ENCODE assay signal across 22 cellular contexts in the genomic region with DNA sequence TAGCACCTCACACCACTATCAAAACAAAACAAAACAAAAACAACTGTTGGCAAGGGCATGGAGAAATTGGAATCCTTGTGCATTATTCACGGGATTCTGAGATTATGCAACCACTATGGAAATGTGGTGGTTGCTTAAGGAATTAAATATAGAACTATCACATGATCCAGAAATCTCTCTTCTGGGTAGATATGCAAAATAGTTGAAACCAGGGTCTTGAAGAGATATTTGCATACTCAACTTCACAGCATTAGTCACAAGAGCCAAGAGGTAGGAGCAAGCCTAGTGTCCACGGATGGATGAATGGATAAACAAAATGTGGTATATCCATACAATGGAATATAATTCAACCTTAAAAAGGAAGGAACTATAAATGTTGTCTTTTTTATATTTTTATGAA.
"Had no signal": no experiment of that assay in that cellular context is flagged by ENCODE, and none has a peak within 500 bp of the region (broad histone marks: within the 10 kb centered on the region; RNA-seq: fewer than 3 reads in every experiment).

No MANE protein-coding gene starts in this region.

- H3K4me3 ChIP-seq: adrenal gland, coronary artery, esophagus squamous epithelium, left ventricle myocardium inferior, transverse colon had no signal

- H3K27ac Mint-ChIP-seq: activated CD4-positive, alpha-beta memory T cell treated with anti-CD3 and anti-CD28 coated beads, Interleukin-2, amount 10 ng/mL, durations not matched to agents 7 days and 5 days; activated naive CD4-positive, alpha-beta T cell treated with anti-CD3 and anti-CD28 coated beads, Interleukin-2, amount 50 U/mL, for 24 hours; natural killer cell had no signal

- H3K36me3 ChIP-seq: adrenal gland, esophagus squamous epithelium, left ventricle myocardium inferior, neutrophil, transverse colon had no signal

- ATAC-seq: activated T-cell treated with anti-CD3 and anti-CD28 coated beads, Interleukin-2, amount 50 U/mL, for 4 hours; natural killer cell had no signal

- H3K4me3 Mint-ChIP-seq: activated CD4-positive, alpha-beta memory T cell treated with anti-CD3 and anti-CD28 coated beads, Interleukin-2, amount 10 ng/mL, durations not matched to agents 7 days and 5 days; activated naive CD4-positive, alpha-beta T cell treated with anti-CD3 and anti-CD28 coated beads, Interleukin-2, amount 50 U/mL, for 24 hours; activated T-cell treated with anti-CD3 and anti-CD28 coated beads, Interleukin-2, amount 50 U/mL, for 4 hours; natural killer cell had no signal

- H3K9me3 ChIP-seq: neutrophil had no signal

- H3K9me3 Mint-ChIP-seq: activated naive CD4-positive, alpha-beta T cell treated with anti-CD3 and anti-CD28 coated beads, Interleukin-2, amount 50 U/mL, for 24 hours; natural killer cell had no signal

- FAIRE-seq: endothelial cell of umbilical vein had no signal

- H3K36me3 Mint-ChIP-seq: natural killer cell had no signal

- H3K27me3 Mint-ChIP-seq: activated CD4-positive, alpha-beta memory T cell treated with anti-CD3 and anti-CD28 coated beads, Interleukin-2, amount 10 ng/mL, durations not matched to agents 7 days and 5 days; activated naive CD4-positive, alpha-beta T cell treated with anti-CD3 and anti-CD28 coated beads, Interleukin-2, amount 50 U/mL, for 24 hours had no signal

- DNase-seq: activated CD4-positive, alpha-beta memory T cell treated with anti-CD3 and anti-CD28 coated beads, Interleukin-2, amount 10 ng/mL, durations not matched to agents 7 days and 5 days; activated CD4-positive, alpha-beta T cell treated with anti-CD3 and anti-CD28 coated beads for 4 hours; activated effector memory CD4-positive, alpha-beta T cell treated with Interleukin-2 at 50 U/mL for 16 hours; activated T-cell treated with anti-CD3 and anti-CD28 coated beads, Interleukin-2, amount 50 U/mL, for 4 hours; adrenal gland; central memory CD4-positive, alpha-beta T cell; effector CD4-positive, alpha-beta T cell; esophagus squamous epithelium; hippocampal formation; kidney; left ventricle myocardium inferior; natural killer cell; retina; stimulated activated CD4-positive, alpha-beta T cell treated with anti-CD3 and anti-CD28 coated beads, Interleukin-15, amount 100 ng/mL, for 24 hours; stimulated activated CD4-positive, alpha-beta T cell treated with anti-CD3 and anti-CD28 coated beads, Interleukin-4, amount 100 ng/mL, for 1 hour; stimulated activated naive CD4-positive, alpha-beta T cell treated with Interleukin-2 at 50 U/mL for 16 hours; substantia nigra; transverse colon had no signal

- H3K27me3 ChIP-seq: adrenal gland, esophagus squamous epithelium, neutrophil, transverse colon had no signal
